ENCODE assay signal across 11 cellular contexts in genomic region chr17:66678061-66678460, GRCh38.
"Had no signal": no experiment of that assay in that cellular context is flagged by ENCODE, and none has a peak within 500 bp of the region (broad histone marks: within the 10 kb centered on the region; RNA-seq: fewer than 3 reads in every experiment).

No MANE protein-coding gene starts in this region.

- DNase-seq: activated B cell treated with CpG ODN at 0.5 μM for 24 hours; activated CD8-positive, alpha-beta memory T cell treated with anti-CD3 and anti-CD28 coated beads, Interleukin-2, amount 50 U/mL, for 4 hours; activated effector memory CD4-positive, alpha-beta T cell treated with Interleukin-2 at 50 U/mL for 16 hours; left ventricle myocardium superior; right lobe of liver; SIG-M5; stimulated activated naive CD4-positive, alpha-beta T cell; T-helper 17 cell had no signal

- H3K4me1 ChIP-seq: right lobe of liver had no signal

- H3K27ac ChIP-seq: cardiac muscle cell, neutrophil, right lobe of liver had no signal

- H3K36me3 ChIP-seq: cardiac muscle cell, neutrophil, right lobe of liver had no signal

- H3K27ac Mint-ChIP-seq: activated B cell treated with CpG ODN at 0.5 μM for 24 hours, progenitor cell of endocrine pancreas, T-helper 17 cell had no signal

- ATAC-seq: left ventricle myocardium superior, right lobe of liver, T-helper 17 cell had no signal

- H3K27me3 Mint-ChIP-seq: activated B cell treated with CpG ODN at 0.5 μM for 24 hours, progenitor cell of endocrine pancreas, T-helper 17 cell had no signal

- H3K9me3 ChIP-seq: neutrophil, right lobe of liver had no signal

- H3K4me3 ChIP-seq: cardiac muscle cell, right lobe of liver had no signal

- H3K4me3 Mint-ChIP-seq: activated B cell treated with CpG ODN at 0.5 μM for 24 hours, T-helper 17 cell had no signal

- H3K27me3 ChIP-seq: cardiac muscle cell, neutrophil, right lobe of liver had no signal
